ENCODE assay signal across 9 cellular contexts in genomic region chr18:9722691-9723090, GRCh38. TPM values are rescaled to one million over a fixed set of nuclear protein-coding genes. Genes with fewer than 3 reads are reported as not detected.
A peak's percentile ranks its signal among the peaks of the same experiment; 100 is the strongest.
DNase-seq lines count a peak whose midpoint lies in the region; ATAC-seq, FAIRE-seq and TF ChIP-seq lines count a peak whose summit lies in the region.
"Had no signal": no experiment of that assay in that cellular context is flagged by ENCODE, and none has a peak within 500 bp of the region (broad histone marks: within the 10 kb centered on the region; RNA-seq: fewer than 3 reads in every experiment).

No MANE protein-coding gene starts in this region.

- peaks cover 11 to 23% of the 10 kb centered on the region in 2 donors for H3K27me3 Mint-ChIP-seq in natural killer cell treated with Interleukin-12 subunit alpha and Interleukin-12 subunit beta and Interleukin-15 and Interleukin-18, amount 100 ng/mL, for 72 hours

- peak overlapping the region; percentile 11 for H3K4me2 ChIP-seq in keratinocyte (ENCODE audit: control insufficient read depth, extremely low read depth, insufficient read depth, low read depth, low read length)

- peaks cover 6% of the 10 kb centered on the region for H3K36me3 ChIP-seq in left ventricle myocardium inferior
- peaks cover 0 to 5% of the 10 kb centered on the region in 2 experiments for H3K36me3 ChIP-seq in keratinocyte (ENCODE audit: control insufficient read depth in 2 of 2, extremely low read depth in 1 of 2, insufficient read depth in 2 of 2, low read length in 2 of 2)
- H3K36me3 ChIP-seq in upper lobe of left lung, result peaks cover 0 to 7% (median 0%) of the 10 kb centered on the region in 4 donors

- CTCF ChIA-PET in RWPE1 (lab: Yijun Ruan, JAX), result interaction anchor here (0.6 kb wide), 2 partner anchors 26 to 129 kb away, joined by 3 read pairs; no protein-coding TSS in a partner anchor

- H3K4me1 ChIP-seq in left ventricle myocardium inferior (peaks cover 5% of the 10 kb centered on the region), keratinocyte (ENCODE audit: control insufficient read depth, extremely low read depth, insufficient read depth, low read length) (peaks cover 18% of the 10 kb centered on the region), upper lobe of left lung (peaks cover 0 to 10% (median 0%) of the 10 kb centered on the region in 4 donors)

- H3K27ac Mint-ChIP-seq in natural killer cell treated with Interleukin-12 subunit alpha and Interleukin-12 subunit beta and Interleukin-15 and Interleukin-18, amount 100 ng/mL, for 72 hours, result no peak overlapping the region

- POLR2A ChIA-PET in RWPE1 (lab: Yijun Ruan, JAX; ENCODE audit: low non-redundant PET), result no interaction called here

- no peaks in the 10 kb centered on the region for H4K20me1 ChIP-seq in keratinocyte (ENCODE audit: control insufficient read depth, extremely low read depth, insufficient read depth, low read length)

- peaks cover 30% of the 10 kb centered on the region for H3K79me2 ChIP-seq in keratinocyte (ENCODE audit: control insufficient read depth, insufficient read depth, low read length)

- peak; percentile 21 for TF ChIP-seq CTCF in left ventricle myocardium inferior (IDR thresholded peaks at IDR 0.05; ENCODE audit: borderline replicate concordance)
- TF ChIP-seq CTCF in RWPE1 (conservative IDR thresholded peaks at IDR 0.05; ENCODE audit: low read depth), result peak; percentile 19
- peak; percentile 73 to 98 (median 93) for TF ChIP-seq CTCF in keratinocyte (optimal IDR thresholded peaks at IDR 0.05 in 1 of 3, IDR thresholded peaks at IDR 0.05 in 1 of 3, conservative IDR thresholded peaks at IDR 0.05 in 1 of 3; ENCODE audit: extremely low read depth in 1 of 3, insufficient read depth in 2 of 3, low read length in 3 of 3)
- peak in 4 of 6 experiments; percentile 23 to 70 (median 48) for TF ChIP-seq CTCF in upper lobe of left lung (IDR thresholded peaks at IDR 0.05)

- H3K4me1 Mint-ChIP-seq in natural killer cell treated with Interleukin-12 subunit alpha and Interleukin-12 subunit beta and Interleukin-15 and Interleukin-18, amount 100 ng/mL, for 72 hours (ENCODE audit: low read depth in 2 of 2), result peaks cover 0 to 8% of the 10 kb centered on the region in 2 donors

- H3K9me1 ChIP-seq in keratinocyte (ENCODE audit: control insufficient read depth, extremely low read depth, insufficient read depth, low read length), result peaks cover 3% of the 10 kb centered on the region

- ATAC-seq in upper lobe of left lung (ENCODE audit: low FRiP score in 2 of 2), result peak; percentile 36 to 84
- ATAC-seq in natural killer cell treated with Interleukin-12 subunit alpha and Interleukin-12 subunit beta and Interleukin-15 and Interleukin-18, amount 100 ng/mL, for 72 hours, result no peak
- ATAC-seq in GM18520 (IDR thresholded peaks at IDR 0.05; ENCODE audit: unreplicated experiment), result no peak

- H3K4me3 ChIP-seq in left ventricle myocardium inferior, result no peak overlapping the region
- no peak overlapping the region for H3K4me3 ChIP-seq in keratinocyte (ENCODE audit: control insufficient read depth in 2 of 3, extremely low read depth in 1 of 3, insufficient read depth in 2 of 3, low read depth in 1 of 3, low read length in 3 of 3)
- H3K4me3 ChIP-seq in upper lobe of left lung, result no peak overlapping the region

- 70 to 80% methylated on average over 3 of the region's 3 CpGs for WGBS in upper lobe of left lung, 2 donors

- H3K4me3 Mint-ChIP-seq in natural killer cell treated with Interleukin-12 subunit alpha and Interleukin-12 subunit beta and Interleukin-15 and Interleukin-18, amount 100 ng/mL, for 72 hours, result no peak overlapping the region

- peak; percentile 95 for FAIRE-seq in keratinocyte (lab: Jason Lieb, UNC)

- TF ChIP-seq POLR2A in upper lobe of left lung (IDR thresholded peaks at IDR 0.05), result no peak

- H3K9me3 Mint-ChIP-seq in natural killer cell treated with Interleukin-12 subunit alpha and Interleukin-12 subunit beta and Interleukin-15 and Interleukin-18, amount 100 ng/mL, for 72 hours, result no peaks in the 10 kb centered on the region

- intact Hi-C loops in left ventricle myocardium inferior (cut with micrococcal nuclease), result no loop called here
- intact Hi-C loops in cardiac septum (cut with DNase I), result no loop called here

- TF ChIP-seq EP300 in upper lobe of left lung (IDR thresholded peaks at IDR 0.05), result no peak

- H3K27me3 ChIP-seq in left ventricle myocardium inferior (ENCODE audit: low read depth) (no peaks in the 10 kb centered on the region), keratinocyte (ENCODE audit: control insufficient read depth, extremely low read depth, insufficient read depth, low read length) (no peaks in the 10 kb centered on the region), upper lobe of left lung (no peaks in the 10 kb centered on the region)

- H3K9me3 ChIP-seq in left ventricle myocardium inferior (replicated peaks) (no peaks in the 10 kb centered on the region), keratinocyte (ENCODE audit: control insufficient read depth, low read depth, low read length) (no peaks in the 10 kb centered on the region), upper lobe of left lung (no peaks in the 10 kb centered on the region)

- dilution Hi-C loops in keratinocyte (cut with MboI; ENCODE audit: extremely low pct_ligation_motif_present, low sequenced_read_pairs), result no loop called here

- no peaks in the 10 kb centered on the region for H3K36me3 Mint-ChIP-seq in natural killer cell treated with Interleukin-12 subunit alpha and Interleukin-12 subunit beta and Interleukin-15 and Interleukin-18, amount 100 ng/mL, for 72 hours

- no peak overlapping the region for H3K9ac ChIP-seq in keratinocyte (ENCODE audit: control insufficient read depth, extremely low read depth, insufficient read depth, low read length)

- DNase-seq in left ventricle myocardium inferior (no peak), cardiac septum (ENCODE audit: low spot score) (no peak), RWPE1 (ENCODE audit: low spot score) (no peak), keratinocyte (ENCODE audit: low read depth, low spot score) (no peak), upper lobe of left lung (peak in 1 of 2 donors; percentile 71), GDM1 (lab: John Stamatoyannopoulos, UW) (no peak)
- DNase-seq in natural killer cell treated with Interleukin-12 subunit alpha and Interleukin-12 subunit beta and Interleukin-15 and Interleukin-18, amount 100 ng/mL, for 72 hours (ENCODE audit: low spot score), result no peak
- DNase-seq: activated effector memory CD4-positive, alpha-beta T cell treated with Interleukin-2 at 50 U/mL for 16 hours had no signal

- H3K27ac ChIP-seq in left ventricle myocardium inferior (replicated peaks), result no peak overlapping the region
- 0 out of 2 replicates have a peak overlapping the region, but pooled peaks have one; percentile 33 for H3K27ac ChIP-seq in RWPE1
- H3K27ac ChIP-seq in keratinocyte (ENCODE audit: control insufficient read depth, insufficient read depth, low read length), result no peak overlapping the region
- H3K27ac ChIP-seq in upper lobe of left lung, result no peak overlapping the region

- no peak overlapping the region for H2AFZ ChIP-seq in keratinocyte (ENCODE audit: control insufficient read depth, low read length)

RNA-seq across cellular contexts. Expression of gene RAB31, which starts 14.6 kb away (rescaled TPM):
- 12.0 TPM for total RNA-seq in left ventricle myocardium inferior
- 32.2 TPM for total RNA-seq in cardiac septum
- polyA plus RNA-seq in keratinocyte, result 40.4 to 53.9 TPM (median 47.0 TPM) in 3 replicates
- polyA plus RNA-seq in keratinocyte (2011; ENCODE audit: low read depth), result 13.5 TPM
- 42.4 and 68.1 TPM in 2 replicates for polyA plus RNA-seq in keratinocyte (2011; cell fraction: cytosol; rRNA removed)
- polyA plus RNA-seq in keratinocyte (2011; cell fraction: nucleus; rRNA removed), result 64.7 and 66.8 TPM in 2 replicates
- polyA plus RNA-seq in keratinocyte (2012; ENCODE audit: low replicate concordance), result 22.9 and 43.5 TPM in 2 replicates
- polyA minus RNA-seq in keratinocyte, result 24.2 to 57.1 TPM (median 52.3 TPM) in 3 replicates
- polyA minus RNA-seq in keratinocyte (2011; cell fraction: cytosol; rRNA and poly(A)+ RNA removed), result 36.8 TPM
- polyA minus RNA-seq in keratinocyte (2011; cell fraction: nucleus; rRNA and poly(A)+ RNA removed), result 14.5 and 32.2 TPM in 2 replicates
- total RNA-seq in upper lobe of left lung, result 100 to 1,000 TPM in 3 of 6 donors, 10 to 100 TPM in 3; 40.3 to 128 (median 95.8) TPM
- 1 to 10 TPM; 1.7 to 6.9 TPM for total RNA-seq in natural killer cell treated with Interleukin-12 subunit alpha and Interleukin-12 subunit beta and Interleukin-15 and Interleukin-18, amount 100 ng/mL, for 72 hours

Comparison
In these comparisons a context has a peak if more than half of its experiments do, and no peak if none do; other contexts are left out.
1. CTCF ChIP-seq: peak in every context shown above with its lines; median percentile 93 in keratinocyte; 48 in upper lobe of left lung; 21 in left ventricle myocardium inferior; 19 in RWPE1.
2. ATAC-seq: peak in upper lobe of left lung (2 of 2); none in natural killer cell treated with Interleukin-12 subunit alpha and Interleukin-12 subunit beta and Interleukin-15 and Interleukin-18, amount 100 ng/mL, for 72 hours (0 of 2) and GM18520 (single experiment).